ENCODE assay signal across 10 cellular contexts in genomic region chr1:104467590-104467989, GRCh38.
DNase-seq lines count a peak whose midpoint lies in the region; ATAC-seq lines count a peak whose summit lies in the region.
"Had no signal": no experiment of that assay in that cellular context is flagged by ENCODE, and none has a peak within 500 bp of the region (broad histone marks: within the 10 kb centered on the region; RNA-seq: fewer than 3 reads in every experiment).

No MANE protein-coding gene starts in this region.

- no peaks in the 10 kb centered on the region for H3K27me3 Mint-ChIP-seq in activated CD8-positive, alpha-beta memory T cell treated with anti-CD3 and anti-CD28 coated beads, Interleukin-2, amount 10 ng/mL, durations not matched to agents 7 days and 5 days

- CTCF ChIA-PET in activated CD8-positive, alpha-beta memory T cell treated with anti-CD3 and anti-CD28 coated beads, Interleukin-2, amount 10 ng/mL, durations not matched to agents 7 days and 5 days (lab: Charles Lee) = no interaction called here

- peaks cover 7% of the 10 kb centered on the region for H3K4me1 Mint-ChIP-seq in activated CD8-positive, alpha-beta memory T cell treated with anti-CD3 and anti-CD28 coated beads, Interleukin-2, amount 10 ng/mL, durations not matched to agents 7 days and 5 days

- peak; percentile 12 for ATAC-seq in activated CD8-positive, alpha-beta memory T cell treated with anti-CD3 and anti-CD28 coated beads, Interleukin-2, amount 10 ng/mL, durations not matched to agents 7 days and 5 days
- ATAC-seq in HG02798 (IDR thresholded peaks at IDR 0.05; ENCODE audit: poor library complexity, unreplicated experiment) (peak; percentile 55), Right ventricle myocardium superior (ENCODE audit: poor library complexity) (no peak)
- ATAC-seq: A549, Panc1 had no signal

- peak overlapping the region; percentile 63 for H3K27ac Mint-ChIP-seq in activated CD8-positive, alpha-beta memory T cell treated with anti-CD3 and anti-CD28 coated beads, Interleukin-2, amount 10 ng/mL, durations not matched to agents 7 days and 5 days

- peak overlapping the region; percentile 24 for H3K4me3 Mint-ChIP-seq in activated CD8-positive, alpha-beta memory T cell treated with anti-CD3 and anti-CD28 coated beads, Interleukin-2, amount 10 ng/mL, durations not matched to agents 7 days and 5 days

- peaks cover 15% of the 10 kb centered on the region for H3K9me3 Mint-ChIP-seq in activated CD8-positive, alpha-beta memory T cell treated with anti-CD3 and anti-CD28 coated beads, Interleukin-2, amount 10 ng/mL, durations not matched to agents 7 days and 5 days (ENCODE audit: low read depth)

- no peaks in the 10 kb centered on the region for H3K36me3 Mint-ChIP-seq in activated CD8-positive, alpha-beta memory T cell treated with anti-CD3 and anti-CD28 coated beads, Interleukin-2, amount 10 ng/mL, durations not matched to agents 7 days and 5 days

- no peak for DNase-seq in activated CD8-positive, alpha-beta memory T cell treated with anti-CD3 and anti-CD28 coated beads, Interleukin-2, amount 10 ng/mL, durations not matched to agents 7 days and 5 days
- DNase-seq in activated CD8-positive, alpha-beta memory T cell treated with anti-CD3 and anti-CD28 coated beads, Interleukin-2, amount 50 U/mL, for 48 hours = no peak
- DNase-seq in HT1080 (ENCODE audit: low read depth) (peak; percentile 44), OCI-M2 (lab: John Stamatoyannopoulos, UW; ENCODE audit: unreplicated experiment) (no peak), COLO668 (lab: John Stamatoyannopoulos, UW; ENCODE audit: unreplicated experiment) (no peak), HK-2 (ENCODE audit: unreplicated experiment) (no peak), Right ventricle myocardium superior (no peak)

- intact Hi-C loops in Right ventricle myocardium superior (cut with DNase I) = no loop called here
